Comparison of ENCODE assay signal across 8 cellular contexts in genomic region chr11:59802639-59803176, GRCh38. TPM values are rescaled to one million over a fixed set of nuclear protein-coding genes. Genes with fewer than 3 reads are reported as not detected.
A peak's percentile ranks its signal among the peaks of the same experiment; 100 is the strongest.
DNase-seq lines count a peak whose midpoint lies in the region; ATAC-seq, FAIRE-seq and TF ChIP-seq lines count a peak whose summit lies in the region.

No MANE protein-coding gene starts in this region.

- H3K36me3 ChIP-seq in breast epithelium (no peaks in the 10 kb centered on the region), subcutaneous abdominal adipose tissue (ENCODE audit: control insufficient read depth in 5 of 5, insufficient read depth in 5 of 5, low read length in 5 of 5) (peaks cover 14 to 50% (median 33%) of the 10 kb centered on the region in 5 donors)

- no peak overlapping the region for H3K4me3 Mint-ChIP-seq in activated naive CD4-positive, alpha-beta T cell treated with anti-CD3 and anti-CD28 coated beads for 36 hours

- ATAC-seq in HG03565 (IDR thresholded peaks at IDR 0.05; ENCODE audit: unreplicated experiment) = peak; percentile 57
- ATAC-seq in left colon = peak; percentile 35
- ATAC-seq in GM21526 (IDR thresholded peaks at IDR 0.05; ENCODE audit: low FRiP score, unreplicated experiment) = no peak

- TF ChIP-seq POLR2A in breast epithelium (IDR thresholded peaks at IDR 0.05) = no peak

- TF ChIP-seq CTCF in breast epithelium (IDR thresholded peaks at IDR 0.05) = peak in 2 of 3 donors; percentile 68 to 73

- H3K9me3 Mint-ChIP-seq in activated naive CD4-positive, alpha-beta T cell treated with anti-CD3 and anti-CD28 coated beads for 36 hours = no peaks in the 10 kb centered on the region

- H3K27me3 ChIP-seq in breast epithelium = no peaks in the 10 kb centered on the region
- no peaks in the 10 kb centered on the region for H3K27me3 ChIP-seq in subcutaneous abdominal adipose tissue (ENCODE audit: control insufficient read depth in 5 of 5, insufficient read depth in 4 of 5, low read length in 5 of 5)

- DNase-seq in activated naive CD4-positive, alpha-beta T cell treated with anti-CD3 and anti-CD28 coated beads for 36 hours = peak; percentile 53
- no peak for DNase-seq in activated naive CD4-positive, alpha-beta T cell (lab: John Stamatoyannopoulos, UW)
- peak; percentile 37 for DNase-seq in RCC 7860 (ENCODE audit: low spot score)
- no peak for DNase-seq in breast epithelium (ENCODE audit: low spot score in 2 of 2)
- DNase-seq in left colon = no peak

- H3K27me3 Mint-ChIP-seq in activated naive CD4-positive, alpha-beta T cell treated with anti-CD3 and anti-CD28 coated beads for 36 hours (ENCODE audit: low read depth) = no peaks in the 10 kb centered on the region

- H3K4me1 Mint-ChIP-seq in activated naive CD4-positive, alpha-beta T cell treated with anti-CD3 and anti-CD28 coated beads for 36 hours (ENCODE audit: low read depth) = no peaks in the 10 kb centered on the region

- H3K9me3 ChIP-seq in breast epithelium (no peaks in the 10 kb centered on the region), subcutaneous abdominal adipose tissue (ENCODE audit: control insufficient read depth in 5 of 5, low read length in 5 of 5) (no peaks in the 10 kb centered on the region)

- H3K4me1 ChIP-seq in breast epithelium = no peaks in the 10 kb centered on the region
- peaks cover 2 to 7% (median 6%) of the 10 kb centered on the region in 5 donors for H3K4me1 ChIP-seq in subcutaneous abdominal adipose tissue (ENCODE audit: control insufficient read depth in 5 of 5, insufficient read depth in 5 of 5, low read length in 5 of 5)

- H3K27ac Mint-ChIP-seq in activated naive CD4-positive, alpha-beta T cell treated with anti-CD3 and anti-CD28 coated beads for 36 hours = no peak overlapping the region

- CTCF ChIA-PET in activated naive CD4-positive, alpha-beta T cell treated with anti-CD3 and anti-CD28 coated beads for 36 hours (lab: Charles Lee) = interaction anchor here (1.3 to 5.4 kb wide), 3 partner anchors 7 to 115 kb away, joined by 6 to 66 read pairs (median 8); partner anchors contain the start of genes MRPL16 and STX3

- intact Hi-C loops in activated naive CD4-positive, alpha-beta T cell treated with anti-CD3 and anti-CD28 coated beads for 36 hours (cut with micrococcal nuclease) = loop anchor here (1.0 to 10.0 kb wide), 5 partner anchors 48 to 598 kb away; partner anchors contain the start of gene PATL1
- intact Hi-C loops in breast epithelium (cut with DNase I; ENCODE audit: low total_unique reads) (no loop called here), left colon (cut with DNase I, micrococcal nuclease) (loop anchor here in 1 of 2 donors (5.0 kb wide), 1 partner anchor 50 kb away; no protein-coding TSS in a partner anchor)

- no peak overlapping the region for H3K4me3 ChIP-seq in breast epithelium
- peak overlapping the region in 1 of 5 donors; percentile 19 for H3K4me3 ChIP-seq in subcutaneous abdominal adipose tissue (ENCODE audit: low read depth in 1 of 5, low read length in 5 of 5)

- H3K9ac ChIP-seq in subcutaneous abdominal adipose tissue (ENCODE audit: low read length in 5 of 5) = no peak overlapping the region

- H3K27ac ChIP-seq in breast epithelium = no peak overlapping the region
- peak overlapping the region; percentile 43 for H3K27ac ChIP-seq in subcutaneous abdominal adipose tissue (ENCODE audit: low read depth, low read length)

- H3K36me3 Mint-ChIP-seq in activated naive CD4-positive, alpha-beta T cell treated with anti-CD3 and anti-CD28 coated beads for 36 hours (ENCODE audit: low read depth) = peaks cover 9% of the 10 kb centered on the region

- FAIRE-seq in RCC 7860 (lab: Jason Lieb, UNC) = peak; percentile 53

RNA-seq across cellular contexts. Expression of gene MRPL16, which starts 7.9 kb away (rescaled TPM):
- total RNA-seq in activated naive CD4-positive, alpha-beta T cell treated with anti-CD3 and anti-CD28 coated beads for 36 hours = 10 to 100 TPM; 59.5 to 63.2 TPM
- total RNA-seq in breast epithelium = 10 to 100 TPM; 36.3 to 41.4 (median 37.4) TPM
- total RNA-seq in left colon = 10 to 100 TPM; 48.5 to 52.3 TPM

RNA-seq across cellular contexts. Expression of gene CBLIF, which starts 42.6 kb away (rescaled TPM):
- not detected for total RNA-seq in activated naive CD4-positive, alpha-beta T cell treated with anti-CD3 and anti-CD28 coated beads for 36 hours
- total RNA-seq in breast epithelium (not detected), left colon (under 1 TPM in 1 of 2 donors, not detected in 1; 0.31 TPM)

RNA-seq across cellular contexts. Expression of gene STX3, which starts 47.5 kb away (rescaled TPM):
- 1 to 10 TPM; 5.4 to 5.5 TPM for total RNA-seq in activated naive CD4-positive, alpha-beta T cell treated with anti-CD3 and anti-CD28 coated beads for 36 hours
- total RNA-seq in breast epithelium (10 to 100 TPM; 32.2 to 58.8 (median 53.7) TPM), left colon (100 to 1,000 TPM in 1 of 2 donors, 10 to 100 TPM in 1; 83.8 to 133 TPM)

Comparison
In these comparisons a context has a peak if more than half of its experiments do, and no peak if none do; other contexts are left out.
1. DNase-seq: peak in activated naive CD4-positive, alpha-beta T cell treated with anti-CD3 and anti-CD28 coated beads for 36 hours (single experiment) and RCC 7860 (single experiment); none in activated naive CD4-positive, alpha-beta T cell (0 of 4), breast epithelium (0 of 2) and left colon (0 of 2).
2. RNA of gene STX3, which starts 47.5 kb away (total RNA-seq): 83.8 to 133 TPM in left colon and 32.2 to 58.8 TPM in breast epithelium; 5.4 to 5.5 TPM in activated naive CD4-positive, alpha-beta T cell treated with anti-CD3 and anti-CD28 coated beads for 36 hours; every median in the first group is over 4 times any median in the second.